Comparison of ENCODE assay signal across 1 cellular context in genomic region chr11:576791-577610, GRCh38.
A peak's percentile ranks its signal among the peaks of the same experiment; 100 is the strongest.
TF ChIP-seq lines count a peak whose summit lies in the region.

No MANE protein-coding gene starts in this region.

TF ChIP-seq in HepG2, 621 proteins besides CTCF, POLR2A, EP300 and RAD21 (continued from another document):
- TF ChIP-seq HMGXB3 (CRISPR knock-in tag; IDR thresholded peaks at IDR 0.05; ENCODE audit: borderline replicate concordance) (no peak), ZFY (CRISPR knock-in tag; IDR thresholded peaks at IDR 0.05) (peak; percentile 28), ZNF441 (CRISPR knock-in tag; IDR thresholded peaks at IDR 0.05; ENCODE audit: borderline replicate concordance) (0 out of 2 replicates have a peak, but pooled peaks have one; percentile 21), SP140L (CRISPR knock-in tag; IDR thresholded peaks at IDR 0.05; ENCODE audit: borderline replicate concordance) (no peak), ZNF891 (CRISPR knock-in tag; IDR thresholded peaks at IDR 0.05) (peak; percentile 51; the same call in 1 of the 2 replicates), HNF4A (CRISPR knock-in tag; IDR thresholded peaks at IDR 0.05) (0 out of 2 replicates have a peak, but pooled peaks have one; percentile 21), USF2 (IDR thresholded peaks at IDR 0.05; ENCODE audit: low read depth, low read length) (no peak), USF2 (CRISPR knock-in tag; IDR thresholded peaks at IDR 0.05; ENCODE audit: borderline replicate concordance) (no peak), ZNF776 (CRISPR knock-in tag; IDR thresholded peaks at IDR 0.05) (peak; percentile 16; the same call in 1 of the 2 replicates), ZNF616 (CRISPR knock-in tag; IDR thresholded peaks at IDR 0.05; ENCODE audit: low read depth) (no peak), ZNF530 (CRISPR knock-in tag; IDR thresholded peaks at IDR 0.05; ENCODE audit: low read depth) (no peak), YEATS2 (CRISPR knock-in tag; IDR thresholded peaks at IDR 0.05; ENCODE audit: borderline replicate concordance) (no peak), SIN3A (IDR thresholded peaks at IDR 0.05; ENCODE audit: borderline replicate concordance, low read depth, low read length) (0 out of 2 replicates have a peak, but pooled peaks have one; percentile 29), FOXM1 (CRISPR knock-in tag; IDR thresholded peaks at IDR 0.05) (no peak), ZNF768 (CRISPR knock-in tag; IDR thresholded peaks at IDR 0.05) (peak; percentile 44; the same call in 1 of the 2 replicates), ZEB1 (IDR thresholded peaks at IDR 0.05; ENCODE audit: insufficient replicate concordance, low read depth) (no peak), MXI1 (IDR thresholded peaks at IDR 0.05; ENCODE audit: borderline replicate concordance, low read depth, low read length) (no peak)
